In genomic region chr6:119129968-119130484, GRCh38 we compare ENCODE assay signal across 11 cellular contexts. TPM values are rescaled to one million over a fixed set of nuclear protein-coding genes. Genes with fewer than 3 reads are reported as not detected.
DNase-seq lines count a peak whose midpoint lies in the region; ATAC-seq, FAIRE-seq and TF ChIP-seq lines count a peak whose summit lies in the region.
"Had no signal": no experiment of that assay in that cellular context is flagged by ENCODE, and none has a peak within 500 bp of the region (broad histone marks: within the 10 kb centered on the region; RNA-seq: fewer than 3 reads in every experiment).

No MANE protein-coding gene starts in this region.

- TF ChIP-seq CTCF in K562 (IDR thresholded peaks at IDR 0.05 in 2 of 3, conservative IDR thresholded peaks at IDR 0.05 in 1 of 3; ENCODE audit: insufficient read depth in 2 of 3, low read depth in 1 of 3, low read length in 3 of 3) (peak in 1 of 3 experiments; percentile 12; a peak in 1 of 6 replicates), lung (IDR thresholded peaks at IDR 0.05; ENCODE audit: control extremely low read depth, extremely low read depth) (no peak), testis (IDR thresholded peaks at IDR 0.05) (no peak)

- no peaks in the 10 kb centered on the region for H3K36me3 ChIP-seq in CD8-positive, alpha-beta memory T cell (ENCODE audit: insufficient read depth, low read length)
- H3K36me3 ChIP-seq in K562 (ENCODE audit: control insufficient read depth, insufficient read depth, low read length) (no peaks in the 10 kb centered on the region), lung (ENCODE audit: control insufficient read depth in 2 of 2, insufficient read depth in 2 of 2, low read length in 2 of 2) (no peaks in the 10 kb centered on the region), testis (ENCODE audit: low read depth, missing control alignments) (no peaks in the 10 kb centered on the region)
- H3K36me3 ChIP-seq: esophagus muscularis mucosa had no signal

- POLR2A ChIA-PET in CD8-positive, alpha-beta memory T cell (lab: Charles Lee) = no interaction called here
- POLR2A ChIA-PET in K562 (lab: Yijun Ruan, JAX) = interaction anchor here (0.6 to 1.3 kb wide), 3 partner anchors 17 to 877 kb away, joined by 4 to 5 read pairs (median 4); no protein-coding TSS in a partner anchor

- H3K27me3 ChIP-seq in CD8-positive, alpha-beta memory T cell (ENCODE audit: insufficient read depth, low read length, poor library complexity, severe bottlenecking) = no peaks in the 10 kb centered on the region
- no peaks in the 10 kb centered on the region for H3K27me3 ChIP-seq in K562 (ENCODE audit: control insufficient read depth in 2 of 2, insufficient read depth in 2 of 2, low read length in 2 of 2)
- H3K27me3 ChIP-seq in lung (ENCODE audit: control insufficient read depth, insufficient read depth) = no peaks in the 10 kb centered on the region
- H3K27me3 ChIP-seq in testis = no peaks in the 10 kb centered on the region
- H3K27me3 ChIP-seq: esophagus muscularis mucosa had no signal

- H3K4me3 Mint-ChIP-seq in CD8-positive, alpha-beta memory T cell = no peak overlapping the region
- H3K4me3 Mint-ChIP-seq: natural killer cell had no signal

- 2% methylated on average over 2 of the region's 2 CpGs for WGBS in K562 (ENCODE audit: insufficient coverage, low coverage, missing lambda C conversion rate)
- 47 to 80% methylated on average over 2 of the region's 2 CpGs for whole genome bisulfite sequencing in lung, 2 donors
- WGBS in testis, 2 donors = 72 to 89% methylated on average over 2 of the region's 2 CpGs

- peaks cover 0 to 2% of the 10 kb centered on the region in 2 donors for H3K27me3 Mint-ChIP-seq in CD8-positive, alpha-beta memory T cell

- no peak for DNase-seq in CD8-positive, alpha-beta memory T cell
- DNase-seq in LoVo (ENCODE audit: low spot score) = peak; percentile 74
- peak in 3 of 4 experiments; percentile 30 to 39 (median 38) for DNase-seq in K562 (ENCODE audit: extremely low read depth in 1 of 4, low spot score in 3 of 4)
- no peak for DNase-seq in lung (ENCODE audit: low spot score)
- no peak for DNase-seq in NCI-H1105 treated with DMSO at 0.1 percent for 48 hours (lab: John Stamatoyannopoulos, UW)
- DNase-seq in testis = no peak
- DNase-seq: activated effector memory CD4-positive, alpha-beta T cell treated with anti-CD3 and anti-CD28 coated beads, Interleukin-2, amount 50 U/mL, for 16 hours; natural killer cell had no signal

- CTCF ChIA-PET in CD8-positive, alpha-beta memory T cell (lab: Charles Lee) = interaction anchor here (0.8 to 1.6 kb wide), 12 partner anchors 12 to 217 kb away, joined by 3 to 10 read pairs (median 4); no protein-coding TSS in a partner anchor
- CTCF ChIA-PET in K562 (lab: Yijun Ruan, JAX; ENCODE audit: low intra/inter-chr PET ratio) = interaction anchor here (0.5 to 1.0 kb wide), 3 partner anchors 155 to 213 kb away, joined by 3 to 5 read pairs (median 3); no protein-coding TSS in a partner anchor

- H3K27ac Mint-ChIP-seq in CD8-positive, alpha-beta memory T cell = no peak overlapping the region
- H3K27ac Mint-ChIP-seq: natural killer cell had no signal

- no TSS peak for BruUV-seq in K562 (replicated peaks; lab: Mats Ljungman, UMichigan)

- peak overlapping the region; percentile 47 for H2AFZ ChIP-seq in K562 (ENCODE audit: low read depth, low read length)

- H3K27ac ChIP-seq in CD8-positive, alpha-beta memory T cell (ENCODE audit: low read depth, low read length) = peak overlapping the region; percentile 35
- H3K27ac ChIP-seq in K562 (ENCODE audit: extremely low read depth, low read depth, low read length) (peak overlapping the region; percentile 27; the same call in 1 of the 3 replicates), lung (ENCODE audit: low read depth in 1 of 2, low read length in 1 of 2) (no peak overlapping the region), testis (no peak overlapping the region)
- H3K27ac ChIP-seq: esophagus muscularis mucosa had no signal

- no peak for FAIRE-seq in K562 (lab: Jason Lieb, UNC)

- H3K4me1 ChIP-seq in CD8-positive, alpha-beta memory T cell (ENCODE audit: insufficient read depth, low read length) = peaks cover 3% of the 10 kb centered on the region
- peaks cover 0 to 20% of the 10 kb centered on the region in 2 experiments; a peak in 3 of 5 replicates for H3K4me1 ChIP-seq in K562 (replicated peaks in 1 of 2; ENCODE audit: control insufficient read depth in 2 of 2, insufficient read depth in 2 of 2, low read length in 2 of 2)
- H3K4me1 ChIP-seq in lung (ENCODE audit: control insufficient read depth in 2 of 2, insufficient read depth in 2 of 2, low read length in 2 of 2) = peaks cover 0 to 3% of the 10 kb centered on the region in 2 donors
- H3K4me1 ChIP-seq in testis = no peaks in the 10 kb centered on the region

- H3K4me3 ChIP-seq in CD8-positive, alpha-beta memory T cell (ENCODE audit: low read length) = no peak overlapping the region
- H3K4me3 ChIP-seq in K562 = no peak overlapping the region
- no peak overlapping the region for H3K4me3 ChIP-seq in lung
- no peak overlapping the region for H3K4me3 ChIP-seq in testis
- H3K4me3 ChIP-seq: esophagus muscularis mucosa had no signal

- H3K79me2 ChIP-seq in K562 (ENCODE audit: control insufficient read depth, insufficient read depth, low read length) = no peaks in the 10 kb centered on the region

- peaks cover 0 to 4% (median 4%) of the 10 kb centered on the region in 3 donors for H3K4me1 Mint-ChIP-seq in CD8-positive, alpha-beta memory T cell

- TF ChIP-seq POLR2A in K562 (conservative IDR thresholded peaks at IDR 0.05) (no peak), testis (IDR thresholded peaks at IDR 0.05) (no peak)

- H4K20me1 ChIP-seq in K562 (replicated peaks; ENCODE audit: control insufficient read depth, insufficient read depth, low read length) = no peaks in the 10 kb centered on the region

- in situ Hi-C loops in K562 (cut with MboI) = loop anchor here (5.0 kb wide), 1 partner anchor 217 kb away; the partner anchor contains the start of gene MAN1A1

- no peaks in the 10 kb centered on the region for H3K9me3 ChIP-seq in CD8-positive, alpha-beta memory T cell (ENCODE audit: low read length)
- no peaks in the 10 kb centered on the region for H3K9me3 ChIP-seq in K562 (replicated peaks; ENCODE audit: control insufficient read depth, insufficient read depth, low read depth, low read length)
- H3K9me3 ChIP-seq in lung (ENCODE audit: control insufficient read depth in 2 of 2, insufficient read depth in 1 of 2, low read length in 1 of 2) = no peaks in the 10 kb centered on the region
- H3K9me3 ChIP-seq in testis = no peaks in the 10 kb centered on the region
- H3K9me3 ChIP-seq: esophagus muscularis mucosa had no signal

- no peaks in the 10 kb centered on the region for H3K36me3 Mint-ChIP-seq in CD8-positive, alpha-beta memory T cell
- H3K36me3 Mint-ChIP-seq: natural killer cell had no signal

- no peak for TF ChIP-seq RAD21 in K562 (CRISPR knock-in tag; conservative IDR thresholded peaks at IDR 0.05 in 1 of 2, IDR thresholded peaks at IDR 0.05 in 1 of 2)

- no peak overlapping the region for H3K4me2 ChIP-seq in K562 (ENCODE audit: insufficient read depth, low read length)

- intact Hi-C loops in K562 (cut with micrococcal nuclease) (loop anchor here (2.0 to 5.0 kb wide), 2 partner anchors 51 to 607 kb away; no protein-coding TSS in a partner anchor), testis (cut with DNase I; ENCODE audit: low total_unique reads) (no loop called here)

- no peaks in the 10 kb centered on the region for H3K9me3 Mint-ChIP-seq in CD8-positive, alpha-beta memory T cell
- H3K9me3 Mint-ChIP-seq: natural killer cell had no signal

- no peaks in the 10 kb centered on the region for H3K9me1 ChIP-seq in K562 (ENCODE audit: control insufficient read depth, insufficient read depth, low read length)

- ATAC-seq in K562 (peak; percentile 42), lung (ENCODE audit: insufficient read depth, low FRiP score) (peak; percentile 9), HG02938 (IDR thresholded peaks at IDR 0.05; ENCODE audit: unreplicated experiment) (no peak), HG02571 (IDR thresholded peaks at IDR 0.05; ENCODE audit: unreplicated experiment) (no peak)

- peak overlapping the region in 1 of 2 experiments; percentile 11; a peak in 1 of 4 replicates for H3K9ac ChIP-seq in K562 (ENCODE audit: insufficient read depth in 1 of 2, low read depth in 2 of 2, low read length in 2 of 2)

- TF ChIP-seq EP300 in K562 (IDR thresholded peaks at IDR 0.05; ENCODE audit: low read length) = peak; percentile 76

TF ChIP-seq in K562, 482 proteins besides CTCF, POLR2A, EP300 and RAD21 (continues in another document):
- TF ChIP-seq SRSF1 (IDR thresholded peaks at IDR 0.05; ENCODE audit: low read depth, low read length) (no peak), NFATC3 (IDR thresholded peaks at IDR 0.05) (peak; percentile 83; the same call in 1 of the 2 replicates), ZNF124 (CRISPR knock-in tag; IDR thresholded peaks at IDR 0.05) (no peak)

RNA-seq across cellular contexts. Expression of gene FAM184A, which starts 51.6 kb away (rescaled TPM):
- total RNA-seq in CD8-positive, alpha-beta memory T cell = 1 to 10 TPM; 2.0 to 2.2 TPM
- polyA plus RNA-seq in CD8-positive, alpha-beta memory T cell = 0.85 TPM
- total RNA-seq in K562 (2011; cell fraction: chromatin; rRNA removed; ENCODE audit: low replicate concordance) = 4.1 and 23.9 TPM in 2 replicates
- total RNA-seq in K562 (2011; cell fraction: nucleolus; rRNA removed) = 2.7 and 4.9 TPM in 2 replicates
- total RNA-seq in K562 (2011; cell fraction: nucleoplasm; rRNA removed) = 8.4 and 13.0 TPM in 2 replicates
- total RNA-seq in K562 (2014; rRNA removed) = 7.8 and 8.4 TPM in 2 replicates
- 16.8 and 18.7 TPM in 2 replicates for total RNA-seq in K562 (2014; rRNA removed; fragmentation: Illumina TruSeq; extraction: Trizol)
- total RNA-seq in K562 (2015; rRNA removed; fragmentation: Illumina TruSeq; extraction: Trizol) = 15.1 and 15.7 TPM in 2 replicates
- 9.5 and 13.6 TPM in 2 replicates for total RNA-seq in K562 (2021)
- 10.7 and 13.1 TPM in 2 replicates for polyA plus RNA-seq in K562 (2011; rRNA removed)
- 1.9 and 4.1 TPM in 2 replicates for polyA plus RNA-seq in K562 (2011; cell fraction: cytosol; rRNA removed)
- polyA plus RNA-seq in K562 (2011; cell fraction: nucleus; rRNA removed) = 13.8 and 14.7 TPM in 2 replicates
- 6.3 and 8.8 TPM in 2 replicates for polyA plus RNA-seq in K562 (2012)
- polyA plus RNA-seq in K562 (2014; fragmentation: Illumina TruSeq; extraction: Trizol) = 11.2 and 15.1 TPM in 2 replicates
- 1 to 10 TPM; 6.4 to 9.3 TPM for polyA plus RNA-seq in K562 (2014; fragmentation: Nextera tagmentation; extraction: Ambion mirVana)
- polyA plus RNA-seq in K562 (2014; rRNA removed) = 9.9 and 10.1 TPM in 2 replicates
- polyA minus RNA-seq in K562 (2011; rRNA and poly(A)+ RNA removed) = 10.7 and 12.1 TPM in 2 replicates
- polyA minus RNA-seq in K562 (2011; cell fraction: cytosol; rRNA and poly(A)+ RNA removed) = 3.3 and 6.6 TPM in 2 replicates
- 13.3 and 16.1 TPM in 2 replicates for polyA minus RNA-seq in K562 (2011; cell fraction: nucleus; rRNA and poly(A)+ RNA removed)
- total RNA-seq in lung = 10 to 100 TPM; 18.7 to 63.4 TPM
- 10 to 100 TPM in 1 of 2 donors, 1 to 10 TPM in 1; 4.4 to 26.6 TPM for polyA plus RNA-seq in lung
- 10 to 100 TPM; 24.3 to 36.3 TPM for total RNA-seq in testis
- 24.0 TPM for polyA plus RNA-seq in testis (ENCODE audit: insufficient read depth, low read depth, low replicate concordance)

Comparison
In these comparisons a context has a peak if more than half of its experiments do, and no peak if none do; other contexts are left out.
1. DNase-seq: peak in LoVo (single experiment) and K562 (3 of 4); none in CD8-positive, alpha-beta memory T cell (0 of 5), lung (single experiment), NCI-H1105 treated with DMSO at 0.1 percent for 48 hours (single experiment) and testis (single experiment).
2. H3K27ac ChIP-seq: peak in CD8-positive, alpha-beta memory T cell (single experiment) and K562 (single experiment); none in lung (0 of 2) and testis (0 of 2).
3. ATAC-seq: peak in K562 (single experiment) and lung (single experiment); none in HG02938 (single experiment) and HG02571 (single experiment).